15 cellular contexts compared by ENCODE assay signal in the genomic region with DNA sequence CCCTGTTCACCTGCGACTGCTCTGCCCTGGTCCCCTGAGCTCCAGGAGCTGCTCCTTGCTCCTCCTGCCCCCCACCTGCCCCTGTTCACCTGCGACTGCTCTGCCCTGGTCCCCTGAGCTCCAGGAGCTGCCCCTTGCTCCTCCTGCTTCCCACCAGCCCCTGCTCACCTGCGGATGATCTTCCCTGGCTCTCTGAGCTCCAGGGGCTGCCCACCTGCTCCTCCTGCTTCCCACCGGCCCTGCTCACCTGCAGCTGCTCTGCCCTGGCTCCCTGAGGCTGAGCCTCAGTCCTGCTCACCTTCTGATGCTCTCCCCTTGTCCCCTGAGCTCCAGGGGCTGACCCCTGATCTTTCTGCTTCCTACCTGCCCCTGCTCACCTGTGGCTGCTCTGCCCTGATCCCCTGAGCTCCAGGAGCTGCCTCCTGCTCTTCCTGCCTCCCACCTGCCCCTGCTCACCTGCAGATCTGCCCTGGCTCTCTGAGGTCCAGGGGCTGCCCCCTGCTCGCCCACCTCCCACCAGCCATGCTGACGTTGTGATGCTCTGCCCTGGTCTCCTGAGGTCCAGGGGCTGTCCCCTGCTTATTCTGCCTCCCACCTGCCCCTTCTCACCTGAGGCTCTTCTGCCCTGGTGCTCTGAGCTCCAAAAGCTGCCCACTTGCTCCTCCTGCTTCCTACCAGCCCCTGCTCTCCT.
DNase-seq lines count a peak whose midpoint lies in the region; ATAC-seq and TF ChIP-seq lines count a peak whose summit lies in the region.
"Had no signal": no experiment of that assay in that cellular context is flagged by ENCODE, and none has a peak within 500 bp of the region (broad histone marks: within the 10 kb centered on the region; RNA-seq: fewer than 3 reads in every experiment).

No MANE protein-coding gene starts in this region.

- no peak overlapping the region for H3K27ac Mint-ChIP-seq in natural killer cell
- H3K27ac Mint-ChIP-seq in natural killer cell treated with Interleukin-12 subunit alpha and Interleukin-12 subunit beta and Interleukin-15 and Interleukin-18, amount 100 ng/mL, for 72 hours: no peak overlapping the region
- peak overlapping the region; percentile 93 for H3K27ac Mint-ChIP-seq in activated B cell treated with CpG ODN at 0.5 μM for 24 hours
- peak overlapping the region in 5 of 6 donors; percentile 75 to 95 (median 84) for H3K27ac Mint-ChIP-seq in naive B cell
- H3K27ac Mint-ChIP-seq: CD4-positive, alpha-beta T cell had no signal

- TF ChIP-seq CTCF in natural killer cell (IDR thresholded peaks at IDR 0.05) (no peak), activated B cell treated with CpG ODN at 0.5 μM for 24 hours (IDR thresholded peaks at IDR 0.05) (no peak)

- intact Hi-C loops in natural killer cell (cut with micrococcal nuclease) (no loop called here), activated B cell treated with CpG ODN at 0.5 μM for 24 hours (cut with micrococcal nuclease) (no loop called here)

- POLR2A ChIA-PET in activated B cell treated with CpG ODN at 0.5 μM for 24 hours (lab: Charles Lee): interaction anchor here (0.6 to 5.1 kb wide), 12 partner anchors 29 to 155 kb away, joined by 3 to 117 read pairs (median 5); no protein-coding TSS in a partner anchor

- ATAC-seq in natural killer cell: no peak
- ATAC-seq in natural killer cell treated with Interleukin-12 subunit alpha and Interleukin-12 subunit beta and Interleukin-15 and Interleukin-18, amount 100 ng/mL, for 72 hours: no peak
- ATAC-seq in activated B cell treated with CpG ODN at 0.5 μM for 24 hours (ENCODE audit: low read depth): no peak
- ATAC-seq in naive B cell (ENCODE audit: low read depth in 2 of 2): no peak
- ATAC-seq in GM18498 (IDR thresholded peaks at IDR 0.05; ENCODE audit: unreplicated experiment): no peak
- ATAC-seq in HG03457 (IDR thresholded peaks at IDR 0.05; ENCODE audit: unreplicated experiment): no peak

- DNase-seq in natural killer cell (peak; percentile 9), activated B cell treated with CpG ODN at 0.5 μM for 24 hours (no peak), naive B cell (no peak), occipital lobe (lab: John Stamatoyannopoulos, UW) (no peak)
- no peak for DNase-seq in natural killer cell treated with Interleukin-12 subunit alpha and Interleukin-12 subunit beta and Interleukin-15 and Interleukin-18, amount 100 ng/mL, for 72 hours (ENCODE audit: low spot score)
- DNase-seq: ACHN; Calu3; CD4-positive, alpha-beta T cell; GDM1; GOT3; NCI-H2029 treated with DMSO at 0.1 percent for 48 hours; NCI-H524; SHP77 treated with DMSO at 0.1 percent for 48 hours had no signal

- no peaks in the 10 kb centered on the region for H3K36me3 Mint-ChIP-seq in natural killer cell
- H3K36me3 Mint-ChIP-seq in natural killer cell treated with Interleukin-12 subunit alpha and Interleukin-12 subunit beta and Interleukin-15 and Interleukin-18, amount 100 ng/mL, for 72 hours: no peaks in the 10 kb centered on the region
- H3K36me3 Mint-ChIP-seq in activated B cell treated with CpG ODN at 0.5 μM for 24 hours (ENCODE audit: low read depth): peaks cover 39% of the 10 kb centered on the region
- no peaks in the 10 kb centered on the region for H3K36me3 Mint-ChIP-seq in naive B cell

- H3K27me3 Mint-ChIP-seq in natural killer cell (ENCODE audit: low read depth in 2 of 2) (no peaks in the 10 kb centered on the region), activated B cell treated with CpG ODN at 0.5 μM for 24 hours (no peaks in the 10 kb centered on the region), naive B cell (no peaks in the 10 kb centered on the region)
- H3K27me3 Mint-ChIP-seq in natural killer cell treated with Interleukin-12 subunit alpha and Interleukin-12 subunit beta and Interleukin-15 and Interleukin-18, amount 100 ng/mL, for 72 hours: no peaks in the 10 kb centered on the region
- H3K27me3 Mint-ChIP-seq: CD4-positive, alpha-beta T cell had no signal

- H3K4me3 Mint-ChIP-seq in natural killer cell: no peak overlapping the region
- H3K4me3 Mint-ChIP-seq in natural killer cell treated with Interleukin-12 subunit alpha and Interleukin-12 subunit beta and Interleukin-15 and Interleukin-18, amount 100 ng/mL, for 72 hours: no peak overlapping the region
- peak overlapping the region; percentile 95 for H3K4me3 Mint-ChIP-seq in activated B cell treated with CpG ODN at 0.5 μM for 24 hours
- peak overlapping the region in 7 of 8 donors; percentile 20 to 93 (median 83) for H3K4me3 Mint-ChIP-seq in naive B cell
- H3K4me3 Mint-ChIP-seq: CD4-positive, alpha-beta T cell had no signal

- H3K9me3 Mint-ChIP-seq in natural killer cell (no peaks in the 10 kb centered on the region), activated B cell treated with CpG ODN at 0.5 μM for 24 hours (no peaks in the 10 kb centered on the region), naive B cell (no peaks in the 10 kb centered on the region)
- no peaks in the 10 kb centered on the region for H3K9me3 Mint-ChIP-seq in natural killer cell treated with Interleukin-12 subunit alpha and Interleukin-12 subunit beta and Interleukin-15 and Interleukin-18, amount 100 ng/mL, for 72 hours
- H3K9me3 Mint-ChIP-seq: CD4-positive, alpha-beta T cell had no signal

- CTCF ChIA-PET in activated B cell treated with CpG ODN at 0.5 μM for 24 hours (lab: Charles Lee): interaction anchor here (0.9 kb wide), 1 partner anchor 114 kb away, joined by 4 read pairs; no protein-coding TSS in a partner anchor

- no peaks in the 10 kb centered on the region for H3K4me1 Mint-ChIP-seq in natural killer cell
- peaks cover 0 to 6% of the 10 kb centered on the region in 2 donors for H3K4me1 Mint-ChIP-seq in natural killer cell treated with Interleukin-12 subunit alpha and Interleukin-12 subunit beta and Interleukin-15 and Interleukin-18, amount 100 ng/mL, for 72 hours (ENCODE audit: low read depth in 2 of 2)
- peaks cover 50% of the 10 kb centered on the region for H3K4me1 Mint-ChIP-seq in activated B cell treated with CpG ODN at 0.5 μM for 24 hours
- H3K4me1 Mint-ChIP-seq in naive B cell: peaks cover 46 to 53% (median 51%) of the 10 kb centered on the region in 3 donors

Comparison
In these comparisons a context has a peak if more than half of its experiments do, and no peak if none do; other contexts are left out.
1. H3K27ac Mint-ChIP-seq: peak in activated B cell treated with CpG ODN at 0.5 μM for 24 hours (single experiment) and naive B cell (5 of 6); none in natural killer cell (0 of 2) and natural killer cell treated with Interleukin-12 subunit alpha and Interleukin-12 subunit beta and Interleukin-15 and Interleukin-18, amount 100 ng/mL, for 72 hours (0 of 2).
2. H3K4me3 Mint-ChIP-seq: peak in activated B cell treated with CpG ODN at 0.5 μM for 24 hours (single experiment) and naive B cell (7 of 8); none in natural killer cell (single experiment) and natural killer cell treated with Interleukin-12 subunit alpha and Interleukin-12 subunit beta and Interleukin-15 and Interleukin-18, amount 100 ng/mL, for 72 hours (single experiment).